Comparison of ENCODE assay signal across 14 cellular contexts in the genomic region with DNA sequence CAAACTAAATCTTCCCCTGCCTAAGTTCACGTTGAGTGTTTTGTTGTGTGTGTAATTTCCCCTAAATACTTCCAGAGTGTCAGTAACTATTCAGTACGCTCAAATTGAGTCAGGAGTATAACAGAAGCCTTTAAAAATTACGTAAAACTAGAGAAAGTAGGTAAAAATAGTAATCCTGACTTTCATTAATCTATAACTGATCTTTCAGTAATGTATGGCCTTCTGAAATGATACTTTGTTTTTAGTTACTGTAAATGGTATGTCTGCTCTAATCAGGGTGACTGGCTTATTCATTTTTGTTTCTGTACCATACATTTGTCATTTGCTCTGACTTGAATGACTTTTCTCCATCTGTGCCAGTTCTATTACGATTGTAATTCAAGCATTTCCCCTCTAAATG. TPM values are rescaled to one million over a fixed set of nuclear protein-coding genes. Genes with fewer than 3 reads are reported as not detected.
DNase-seq lines count a peak whose midpoint lies in the region; ATAC-seq and TF ChIP-seq lines count a peak whose summit lies in the region.
"Had no signal": no experiment of that assay in that cellular context is flagged by ENCODE, and none has a peak within 500 bp of the region (broad histone marks: within the 10 kb centered on the region; RNA-seq: fewer than 3 reads in every experiment).

No MANE protein-coding gene starts in this region.

- H3K4me3 Mint-ChIP-seq in activated CD8-positive, alpha-beta T cell treated with anti-CD3 and anti-CD28 coated beads for 36 hours, result no peak overlapping the region
- no peak overlapping the region for H3K4me3 Mint-ChIP-seq in activated CD8-positive, alpha-beta T cell treated with anti-CD3 and anti-CD28 coated beads, Interleukin-2, amount 10 ng/mL, durations not matched to agents 7 days and 5 days
- H3K4me3 Mint-ChIP-seq in natural killer cell treated with Interleukin-12 subunit alpha and Interleukin-12 subunit beta and Interleukin-15 and Interleukin-18, amount 100 ng/mL, for 72 hours, result no peak overlapping the region

- DNase-seq in activated CD8-positive, alpha-beta T cell treated with anti-CD3 and anti-CD28 coated beads for 36 hours, result no peak
- no peak for DNase-seq in activated CD8-positive, alpha-beta T cell treated with anti-CD3 and anti-CD28 coated beads, Interleukin-2, amount 10 ng/mL, durations not matched to agents 7 days and 5 days
- no peak for DNase-seq in natural killer cell treated with Interleukin-12 subunit alpha and Interleukin-12 subunit beta and Interleukin-15 and Interleukin-18, amount 100 ng/mL, for 72 hours (ENCODE audit: low spot score)
- no peak for DNase-seq in medulla oblongata (ENCODE audit: extremely low spot score)
- no peak for DNase-seq in vagina (ENCODE audit: extremely low spot score in 2 of 2)
- DNase-seq in NCI-H1694 (lab: John Stamatoyannopoulos, UW), result no peak
- DNase-seq: activated CD4-positive, alpha-beta T cell treated with anti-CD3 and anti-CD28 coated beads for 1 hour; GF-D8; mammary epithelial cell; NCI-H146; RPMI8226; sigmoid colon had no signal

- H3K9me3 ChIP-seq in vagina, result no peaks in the 10 kb centered on the region
- H3K9me3 ChIP-seq: sigmoid colon had no signal

- H3K27ac Mint-ChIP-seq in activated CD8-positive, alpha-beta T cell treated with anti-CD3 and anti-CD28 coated beads for 36 hours, result peak overlapping the region; percentile 10
- no peak overlapping the region for H3K27ac Mint-ChIP-seq in activated CD8-positive, alpha-beta T cell treated with anti-CD3 and anti-CD28 coated beads, Interleukin-2, amount 10 ng/mL, durations not matched to agents 7 days and 5 days
- peak overlapping the region; percentile 24 to 42 for H3K27ac Mint-ChIP-seq in natural killer cell treated with Interleukin-12 subunit alpha and Interleukin-12 subunit beta and Interleukin-15 and Interleukin-18, amount 100 ng/mL, for 72 hours

- CTCF ChIA-PET in activated CD8-positive, alpha-beta T cell treated with anti-CD3 and anti-CD28 coated beads for 36 hours (lab: Charles Lee), result no interaction called here
- CTCF ChIA-PET in activated CD8-positive, alpha-beta T cell treated with anti-CD3 and anti-CD28 coated beads, Interleukin-2, amount 10 ng/mL, durations not matched to agents 7 days and 5 days (lab: Charles Lee), result interaction anchor here (1.4 kb wide), 1 partner anchor 25 kb away, joined by 3 read pairs; no protein-coding TSS in a partner anchor

- peaks cover 42% of the 10 kb centered on the region for H3K36me3 Mint-ChIP-seq in activated CD8-positive, alpha-beta T cell treated with anti-CD3 and anti-CD28 coated beads for 36 hours (ENCODE audit: low read depth)
- peaks cover 67% of the 10 kb centered on the region for H3K36me3 Mint-ChIP-seq in activated CD8-positive, alpha-beta T cell treated with anti-CD3 and anti-CD28 coated beads, Interleukin-2, amount 10 ng/mL, durations not matched to agents 7 days and 5 days (ENCODE audit: low read depth)
- H3K36me3 Mint-ChIP-seq in natural killer cell treated with Interleukin-12 subunit alpha and Interleukin-12 subunit beta and Interleukin-15 and Interleukin-18, amount 100 ng/mL, for 72 hours, result peaks cover 14% of the 10 kb centered on the region

- peaks cover 32% of the 10 kb centered on the region for H3K4me1 Mint-ChIP-seq in activated CD8-positive, alpha-beta T cell treated with anti-CD3 and anti-CD28 coated beads for 36 hours (ENCODE audit: low read depth)
- H3K4me1 Mint-ChIP-seq in activated CD8-positive, alpha-beta T cell treated with anti-CD3 and anti-CD28 coated beads, Interleukin-2, amount 10 ng/mL, durations not matched to agents 7 days and 5 days (ENCODE audit: low read depth), result peaks cover 4% of the 10 kb centered on the region
- H3K4me1 Mint-ChIP-seq in natural killer cell treated with Interleukin-12 subunit alpha and Interleukin-12 subunit beta and Interleukin-15 and Interleukin-18, amount 100 ng/mL, for 72 hours (ENCODE audit: low read depth in 2 of 2), result peaks cover 21 to 36% of the 10 kb centered on the region in 2 donors

- H3K27me3 Mint-ChIP-seq in activated CD8-positive, alpha-beta T cell treated with anti-CD3 and anti-CD28 coated beads for 36 hours, result no peaks in the 10 kb centered on the region
- H3K27me3 Mint-ChIP-seq in activated CD8-positive, alpha-beta T cell treated with anti-CD3 and anti-CD28 coated beads, Interleukin-2, amount 10 ng/mL, durations not matched to agents 7 days and 5 days (ENCODE audit: low read depth), result no peaks in the 10 kb centered on the region
- H3K27me3 Mint-ChIP-seq in natural killer cell treated with Interleukin-12 subunit alpha and Interleukin-12 subunit beta and Interleukin-15 and Interleukin-18, amount 100 ng/mL, for 72 hours, result no peaks in the 10 kb centered on the region

- POLR2A ChIA-PET in activated CD8-positive, alpha-beta T cell treated with anti-CD3 and anti-CD28 coated beads for 36 hours (lab: Charles Lee), result no interaction called here
- POLR2A ChIA-PET in activated CD8-positive, alpha-beta T cell treated with anti-CD3 and anti-CD28 coated beads, Interleukin-2, amount 10 ng/mL, durations not matched to agents 7 days and 5 days (lab: Charles Lee), result no interaction called here

- intact Hi-C loops in activated CD8-positive, alpha-beta T cell treated with anti-CD3 and anti-CD28 coated beads for 36 hours (cut with micrococcal nuclease), result no loop called here
- intact Hi-C loops in vagina (cut with DNase I), result no loop called here

- no peak for TF ChIP-seq POLR2A in vagina (IDR thresholded peaks at IDR 0.05)

- TF ChIP-seq CTCF in activated CD8-positive, alpha-beta T cell treated with anti-CD3 and anti-CD28 coated beads for 36 hours (IDR thresholded peaks at IDR 0.05), result no peak
- no peak for TF ChIP-seq CTCF in vagina (IDR thresholded peaks at IDR 0.05)

- no peaks in the 10 kb centered on the region for H3K9me3 Mint-ChIP-seq in activated CD8-positive, alpha-beta T cell treated with anti-CD3 and anti-CD28 coated beads for 36 hours
- H3K9me3 Mint-ChIP-seq in activated CD8-positive, alpha-beta T cell treated with anti-CD3 and anti-CD28 coated beads, Interleukin-2, amount 10 ng/mL, durations not matched to agents 7 days and 5 days (ENCODE audit: insufficient read depth), result no peaks in the 10 kb centered on the region
- no peaks in the 10 kb centered on the region for H3K9me3 Mint-ChIP-seq in natural killer cell treated with Interleukin-12 subunit alpha and Interleukin-12 subunit beta and Interleukin-15 and Interleukin-18, amount 100 ng/mL, for 72 hours

- no peak overlapping the region for H3K27ac ChIP-seq in vagina
- H3K27ac ChIP-seq: sigmoid colon had no signal

- no peak for ATAC-seq in activated CD8-positive, alpha-beta T cell treated with anti-CD3 and anti-CD28 coated beads for 36 hours
- no peak for ATAC-seq in activated CD8-positive, alpha-beta T cell treated with anti-CD3 and anti-CD28 coated beads, Interleukin-2, amount 10 ng/mL, durations not matched to agents 7 days and 5 days
- ATAC-seq in GM21723 (IDR thresholded peaks at IDR 0.05; ENCODE audit: unreplicated experiment) (peak; percentile 67), HG03342 (IDR thresholded peaks at IDR 0.05; ENCODE audit: unreplicated experiment) (peak; percentile 59)
- no peak for ATAC-seq in natural killer cell treated with Interleukin-12 subunit alpha and Interleukin-12 subunit beta and Interleukin-15 and Interleukin-18, amount 100 ng/mL, for 72 hours

- peaks cover 5% of the 10 kb centered on the region for H3K4me1 ChIP-seq in vagina

- H3K36me3 ChIP-seq in vagina, result peaks cover 0 to 27% of the 10 kb centered on the region in 2 donors

- no peaks in the 10 kb centered on the region for H3K27me3 ChIP-seq in vagina
- H3K27me3 ChIP-seq: sigmoid colon had no signal

- no peak overlapping the region for H3K4me3 ChIP-seq in vagina
- H3K4me3 ChIP-seq: sigmoid colon had no signal

RNA-seq across cellular contexts. Expression of a gene that starts 29.4 kb away (rescaled TPM):
- 10 to 100 TPM; 39.8 to 41.8 TPM for total RNA-seq in activated CD8-positive, alpha-beta T cell treated with anti-CD3 and anti-CD28 coated beads for 36 hours
- total RNA-seq in activated CD8-positive, alpha-beta T cell treated with anti-CD3 and anti-CD28 coated beads, Interleukin-2, amount 10 ng/mL, durations not matched to agents 7 days and 5 days, result 10 to 100 TPM; 49.3 to 54.1 TPM
- total RNA-seq in natural killer cell treated with Interleukin-12 subunit alpha and Interleukin-12 subunit beta and Interleukin-15 and Interleukin-18, amount 100 ng/mL, for 72 hours, result 10 to 100 TPM; 50.0 to 67.5 TPM
- total RNA-seq in vagina, result 39.5 TPM

RNA-seq across cellular contexts. Expression of a gene that starts 29.6 kb away (rescaled TPM):
- total RNA-seq in activated CD8-positive, alpha-beta T cell treated with anti-CD3 and anti-CD28 coated beads for 36 hours, result 1 to 10 TPM; 1.0 to 1.7 TPM
- total RNA-seq in activated CD8-positive, alpha-beta T cell treated with anti-CD3 and anti-CD28 coated beads, Interleukin-2, amount 10 ng/mL, durations not matched to agents 7 days and 5 days, result 1 to 10 TPM; 1.4 to 3.6 TPM
- under 1 TPM; 0.73 to 0.76 TPM for total RNA-seq in natural killer cell treated with Interleukin-12 subunit alpha and Interleukin-12 subunit beta and Interleukin-15 and Interleukin-18, amount 100 ng/mL, for 72 hours
- total RNA-seq in vagina, result 10.3 TPM

Comparison
In these comparisons a context has a peak if more than half of its experiments do, and no peak if none do; other contexts are left out.
1. ATAC-seq: peak in GM21723 (single experiment) and HG03342 (single experiment); none in activated CD8-positive, alpha-beta T cell treated with anti-CD3 and anti-CD28 coated beads for 36 hours (single experiment), activated CD8-positive, alpha-beta T cell treated with anti-CD3 and anti-CD28 coated beads, Interleukin-2, amount 10 ng/mL, durations not matched to agents 7 days and 5 days (single experiment) and natural killer cell treated with Interleukin-12 subunit alpha and Interleukin-12 subunit beta and Interleukin-15 and Interleukin-18, amount 100 ng/mL, for 72 hours (0 of 2).